Comparison of ENCODE assay signal across 1 cellular context in the genomic region with DNA sequence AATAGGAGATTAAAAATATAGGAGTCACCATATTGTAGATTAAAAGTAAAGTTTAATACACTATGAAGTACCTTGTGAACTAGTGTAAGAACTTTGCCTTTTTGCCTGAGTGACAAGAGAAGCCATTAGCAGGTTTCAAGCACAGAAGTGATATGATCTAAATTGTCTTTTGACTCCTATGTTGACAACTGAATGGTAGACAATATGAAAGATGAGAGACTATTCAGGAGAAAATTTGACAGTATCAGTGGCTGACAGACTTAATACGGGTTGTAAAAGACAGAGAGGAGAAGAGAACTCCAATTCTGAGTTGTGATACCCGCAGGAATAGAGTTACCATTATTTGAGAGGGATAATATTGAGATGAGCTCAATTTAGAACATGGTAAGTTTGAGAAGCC.
A peak's percentile ranks its signal among the peaks of the same experiment; 100 is the strongest.
TF ChIP-seq lines count a peak whose summit lies in the region.

No MANE protein-coding gene starts in this region.

TF ChIP-seq in neural cell, 6 proteins besides CTCF, POLR2A, EP300 and RAD21 (continued from another document):
- TF ChIP-seq, protein P1, sequence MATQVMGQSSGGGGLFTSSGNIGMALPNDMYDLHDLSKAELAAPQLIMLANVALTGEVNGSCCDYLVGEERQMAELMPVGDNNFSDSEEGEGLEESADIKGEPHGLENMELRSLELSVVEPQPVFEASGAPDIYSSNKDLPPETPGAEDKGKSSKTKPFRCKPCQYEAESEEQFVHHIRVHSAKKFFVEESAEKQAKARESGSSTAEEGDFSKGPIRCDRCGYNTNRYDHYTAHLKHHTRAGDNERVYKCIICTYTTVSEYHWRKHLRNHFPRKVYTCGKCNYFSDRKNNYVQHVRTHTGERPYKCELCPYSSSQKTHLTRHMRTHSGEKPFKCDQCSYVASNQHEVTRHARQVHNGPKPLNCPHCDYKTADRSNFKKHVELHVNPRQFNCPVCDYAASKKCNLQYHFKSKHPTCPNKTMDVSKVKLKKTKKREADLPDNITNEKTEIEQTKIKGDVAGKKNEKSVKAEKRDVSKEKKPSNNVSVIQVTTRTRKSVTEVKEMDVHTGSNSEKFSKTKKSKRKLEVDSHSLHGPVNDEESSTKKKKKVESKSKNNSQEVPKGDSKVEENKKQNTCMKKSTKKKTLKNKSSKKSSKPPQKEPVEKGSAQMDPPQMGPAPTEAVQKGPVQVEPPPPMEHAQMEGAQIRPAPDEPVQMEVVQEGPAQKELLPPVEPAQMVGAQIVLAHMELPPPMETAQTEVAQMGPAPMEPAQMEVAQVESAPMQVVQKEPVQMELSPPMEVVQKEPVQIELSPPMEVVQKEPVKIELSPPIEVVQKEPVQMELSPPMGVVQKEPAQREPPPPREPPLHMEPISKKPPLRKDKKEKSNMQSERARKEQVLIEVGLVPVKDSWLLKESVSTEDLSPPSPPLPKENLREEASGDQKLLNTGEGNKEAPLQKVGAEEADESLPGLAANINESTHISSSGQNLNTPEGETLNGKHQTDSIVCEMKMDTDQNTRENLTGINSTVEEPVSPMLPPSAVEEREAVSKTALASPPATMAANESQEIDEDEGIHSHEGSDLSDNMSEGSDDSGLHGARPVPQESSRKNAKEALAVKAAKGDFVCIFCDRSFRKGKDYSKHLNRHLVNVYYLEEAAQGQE (IDR thresholded peaks at IDR 0.05; ENCODE audit: borderline replicate concordance), result peak; percentile 21
- no peak for TF ChIP-seq MXI1 (conservative IDR thresholded peaks at IDR 0.05; ENCODE audit: poor library complexity, severe bottlenecking)
